28 cellular contexts compared by ENCODE assay signal in the genomic region with DNA sequence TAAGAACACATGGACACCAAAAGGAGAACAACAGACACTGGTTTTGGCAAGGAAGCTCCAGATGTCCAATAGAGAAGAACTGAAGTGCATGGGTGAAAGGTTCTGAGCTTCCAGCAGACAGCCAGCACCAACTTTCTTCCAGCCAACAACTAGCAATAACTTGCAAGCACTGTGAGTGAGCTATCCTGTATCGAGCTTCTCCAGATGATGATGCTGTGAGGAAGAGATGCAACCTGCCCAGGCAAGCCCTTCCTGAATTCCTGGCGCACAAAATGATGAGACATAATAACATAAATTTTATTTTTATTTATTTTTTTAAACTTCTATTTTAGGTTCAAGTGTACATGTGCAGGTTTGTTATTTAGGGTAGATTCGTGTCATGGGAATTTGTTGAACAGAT.
"Had no signal": no experiment of that assay in that cellular context is flagged by ENCODE, and none has a peak within 500 bp of the region (broad histone marks: within the 10 kb centered on the region; RNA-seq: fewer than 3 reads in every experiment).

No MANE protein-coding gene starts in this region.

- H3K9me3 ChIP-seq: ascending aorta, breast epithelium, esophagus squamous epithelium had no signal

- ATAC-seq: activated CD4-positive, alpha-beta T cell treated with anti-CD3 and anti-CD28 coated beads for 36 hours; activated CD8-positive, alpha-beta memory T cell treated with anti-CD3 and anti-CD28 coated beads, Interleukin-2, amount 10 ng/mL, durations not matched to agents 7 days and 5 days; activated CD8-positive, alpha-beta T cell treated with anti-CD3 and anti-CD28 coated beads, Interleukin-2, amount 10 ng/mL, durations not matched to agents 7 days and 5 days; activated naive CD4-positive, alpha-beta T cell treated with anti-CD3 and anti-CD28 coated beads, Interleukin-2, amount 50 U/mL, for 72 hours; activated T-cell treated with anti-CD3 and anti-CD28 coated beads, Interleukin-2, amount 50 U/mL, for 72 hours had no signal

- H3K27me3 ChIP-seq: ascending aorta, breast epithelium, dorsolateral prefrontal cortex, esophagus squamous epithelium had no signal

- H3K4me3 ChIP-seq: ascending aorta, breast epithelium, coronary artery, dorsolateral prefrontal cortex, esophagus squamous epithelium had no signal

- H3K4me1 Mint-ChIP-seq: activated CD4-positive, alpha-beta T cell treated with anti-CD3 and anti-CD28 coated beads for 36 hours; activated CD4-positive, alpha-beta T cell treated with anti-CD3 and anti-CD28 coated beads, Interleukin-2, amount 10 ng/mL, durations not matched to agents 24 days and 14 days; activated naive CD4-positive, alpha-beta T cell treated with anti-CD3 and anti-CD28 coated beads, Interleukin-2, amount 10 ng/mL, durations not matched to agents 7 days and 5 days; activated naive CD8-positive, alpha-beta T cell treated with anti-CD3 and anti-CD28 coated beads, Interleukin-2, amount 10 ng/mL, durations not matched to agents 7 days and 5 days; central memory CD8-positive, alpha-beta T cell had no signal

- H3K36me3 ChIP-seq: ascending aorta, breast epithelium, esophagus squamous epithelium had no signal

- DNase-seq: activated CD4-positive, alpha-beta memory T cell treated with anti-CD3 and anti-CD28 coated beads for 36 hours; activated CD4-positive, alpha-beta T cell treated with anti-CD3 and anti-CD28 coated beads for 36 hours; activated CD4-positive, alpha-beta T cell treated with anti-CD3 and anti-CD28 coated beads, Interleukin-2, amount 10 ng/mL, durations not matched to agents 24 days and 14 days; activated CD4-positive, CD25-positive, alpha-beta regulatory T cell; activated CD4-positive, CD25-positive, alpha-beta regulatory T cell treated with anti-CD3 and anti-CD28 coated beads, Interleukin-2, amount 50 U/mL, for 72 hours; activated CD8-positive, alpha-beta memory T cell treated with anti-CD3 and anti-CD28 coated beads, Interleukin-2, amount 10 ng/mL, durations not matched to agents 7 days and 5 days; activated CD8-positive, alpha-beta memory T cell treated with anti-CD3 and anti-CD28 coated beads, Interleukin-2, amount 50 U/mL, for 4 hours; activated CD8-positive, alpha-beta T cell treated with anti-CD3 and anti-CD28 coated beads, Interleukin-2, amount 10 ng/mL, durations not matched to agents 7 days and 5 days; activated gamma-delta T cell; activated naive CD4-positive, alpha-beta T cell; activated naive CD4-positive, alpha-beta T cell treated with anti-CD3 and anti-CD28 coated beads, Interleukin-2, amount 10 ng/mL, durations not matched to agents 7 days and 5 days; activated naive CD8-positive, alpha-beta T cell treated with anti-CD3 and anti-CD28 coated beads, Interleukin-2, amount 10 ng/mL, durations not matched to agents 7 days and 5 days; activated T-cell treated with anti-CD3 and anti-CD28 coated beads for 4 hours; activated T-cell treated with anti-CD3 and anti-CD28 coated beads, Interleukin-2, amount 50 U/mL, for 24 hours; activated T-cell treated with anti-CD3 and anti-CD28 coated beads, Interleukin-2, amount 50 U/mL, for 72 hours; dorsolateral prefrontal cortex; effector memory CD4-positive, alpha-beta T cell; endodermal cell; esophagus squamous epithelium; head of caudate nucleus; T-helper 2 cell had no signal

- H3K4me3 Mint-ChIP-seq: activated CD4-positive, alpha-beta memory T cell treated with anti-CD3 and anti-CD28 coated beads for 36 hours; activated CD4-positive, alpha-beta T cell treated with anti-CD3 and anti-CD28 coated beads for 36 hours; activated CD4-positive, alpha-beta T cell treated with anti-CD3 and anti-CD28 coated beads, Interleukin-2, amount 10 ng/mL, durations not matched to agents 24 days and 14 days; activated CD8-positive, alpha-beta memory T cell treated with anti-CD3 and anti-CD28 coated beads, Interleukin-2, amount 10 ng/mL, durations not matched to agents 7 days and 5 days; activated CD8-positive, alpha-beta T cell treated with anti-CD3 and anti-CD28 coated beads, Interleukin-2, amount 10 ng/mL, durations not matched to agents 7 days and 5 days; activated naive CD4-positive, alpha-beta T cell treated with anti-CD3 and anti-CD28 coated beads, Interleukin-2, amount 10 ng/mL, durations not matched to agents 7 days and 5 days; activated naive CD8-positive, alpha-beta T cell treated with anti-CD3 and anti-CD28 coated beads, Interleukin-2, amount 10 ng/mL, durations not matched to agents 7 days and 5 days; activated T-cell treated with anti-CD3 and anti-CD28 coated beads, Interleukin-2, amount 50 U/mL, for 24 hours; activated T-cell treated with anti-CD3 and anti-CD28 coated beads, Interleukin-2, amount 50 U/mL, for 72 hours; brain; central memory CD8-positive, alpha-beta T cell; dendritic cell treated with granulocyte-macrophage colony-stimulating factor and Interleukin-4, amounts not matched to agents 40 ng/mL and 50 ng/mL, for 4 days; endodermal cell had no signal

- H3K27me3 Mint-ChIP-seq: activated CD4-positive, alpha-beta memory T cell treated with anti-CD3 and anti-CD28 coated beads for 36 hours; activated CD4-positive, alpha-beta T cell treated with anti-CD3 and anti-CD28 coated beads for 36 hours; activated CD4-positive, alpha-beta T cell treated with anti-CD3 and anti-CD28 coated beads, Interleukin-2, amount 10 ng/mL, durations not matched to agents 24 days and 14 days; activated CD8-positive, alpha-beta memory T cell treated with anti-CD3 and anti-CD28 coated beads, Interleukin-2, amount 10 ng/mL, durations not matched to agents 7 days and 5 days; activated naive CD4-positive, alpha-beta T cell treated with anti-CD3 and anti-CD28 coated beads, Interleukin-2, amount 10 ng/mL, durations not matched to agents 7 days and 5 days; activated naive CD8-positive, alpha-beta T cell treated with anti-CD3 and anti-CD28 coated beads, Interleukin-2, amount 10 ng/mL, durations not matched to agents 7 days and 5 days; activated T-cell treated with anti-CD3 and anti-CD28 coated beads, Interleukin-2, amount 50 U/mL, for 24 hours; central memory CD8-positive, alpha-beta T cell; dendritic cell treated with granulocyte-macrophage colony-stimulating factor and Interleukin-4, amounts not matched to agents 40 ng/mL and 50 ng/mL, for 4 days had no signal

- H3K27ac Mint-ChIP-seq: activated CD4-positive, alpha-beta memory T cell treated with anti-CD3 and anti-CD28 coated beads for 36 hours; activated CD4-positive, alpha-beta T cell treated with anti-CD3 and anti-CD28 coated beads for 36 hours; activated CD4-positive, alpha-beta T cell treated with anti-CD3 and anti-CD28 coated beads, Interleukin-2, amount 10 ng/mL, durations not matched to agents 24 days and 14 days; activated CD8-positive, alpha-beta memory T cell treated with anti-CD3 and anti-CD28 coated beads, Interleukin-2, amount 10 ng/mL, durations not matched to agents 7 days and 5 days; activated CD8-positive, alpha-beta T cell treated with anti-CD3 and anti-CD28 coated beads, Interleukin-2, amount 10 ng/mL, durations not matched to agents 7 days and 5 days; activated naive CD4-positive, alpha-beta T cell treated with anti-CD3 and anti-CD28 coated beads, Interleukin-2, amount 10 ng/mL, durations not matched to agents 7 days and 5 days; activated naive CD4-positive, alpha-beta T cell treated with anti-CD3 and anti-CD28 coated beads, Interleukin-2, amount 50 U/mL, for 72 hours; activated naive CD8-positive, alpha-beta T cell treated with anti-CD3 and anti-CD28 coated beads, Interleukin-2, amount 10 ng/mL, durations not matched to agents 7 days and 5 days; activated T-cell treated with anti-CD3 and anti-CD28 coated beads, Interleukin-2, amount 50 U/mL, for 24 hours; activated T-cell treated with anti-CD3 and anti-CD28 coated beads, Interleukin-2, amount 50 U/mL, for 72 hours; brain; dendritic cell treated with granulocyte-macrophage colony-stimulating factor and Interleukin-4, amounts not matched to agents 40 ng/mL and 50 ng/mL, for 4 days; endodermal cell had no signal

- H3K36me3 Mint-ChIP-seq: activated CD4-positive, alpha-beta memory T cell treated with anti-CD3 and anti-CD28 coated beads for 36 hours; activated CD8-positive, alpha-beta memory T cell treated with anti-CD3 and anti-CD28 coated beads, Interleukin-2, amount 10 ng/mL, durations not matched to agents 7 days and 5 days; activated naive CD4-positive, alpha-beta T cell treated with anti-CD3 and anti-CD28 coated beads, Interleukin-2, amount 10 ng/mL, durations not matched to agents 7 days and 5 days; activated naive CD4-positive, alpha-beta T cell treated with anti-CD3 and anti-CD28 coated beads, Interleukin-2, amount 50 U/mL, for 72 hours; activated naive CD8-positive, alpha-beta T cell treated with anti-CD3 and anti-CD28 coated beads, Interleukin-2, amount 10 ng/mL, durations not matched to agents 7 days and 5 days; brain had no signal

- H3K27ac ChIP-seq: ascending aorta, breast epithelium, coronary artery, dorsolateral prefrontal cortex, esophagus squamous epithelium had no signal

- H3K9me3 Mint-ChIP-seq: activated CD4-positive, alpha-beta T cell treated with anti-CD3 and anti-CD28 coated beads, Interleukin-2, amount 10 ng/mL, durations not matched to agents 24 days and 14 days; activated naive CD8-positive, alpha-beta T cell treated with anti-CD3 and anti-CD28 coated beads, Interleukin-2, amount 10 ng/mL, durations not matched to agents 7 days and 5 days; brain; endodermal cell had no signal

- H3K4me1 ChIP-seq: ascending aorta, breast epithelium, esophagus squamous epithelium had no signal
